ENCODE assay signal across 28 cellular contexts in genomic region chr4:96969456-96969855, GRCh38.
"Had no signal": no experiment of that assay in that cellular context is flagged by ENCODE, and none has a peak within 500 bp of the region (broad histone marks: within the 10 kb centered on the region; RNA-seq: fewer than 3 reads in every experiment).

No MANE protein-coding gene starts in this region.

- H3K4me3 ChIP-seq: neural progenitor cell, ovary, psoas muscle, skin epidermis, smooth muscle cell, spleen, suprapubic skin, testis, tibial artery, transverse colon, upper lobe of right lung, uterus had no signal

- ATAC-seq: natural killer cell; psoas muscle; right cardiac atrium; sciatic nerve; stimulated activated memory B cell treated with anti-CD40 and anti-IgM and Interleukin-4, amounts not matched to agents 10 μg/mL and 1 μg/mL and 100 μg/mL, for 72 hours; stimulated activated naive CD8-positive, alpha-beta T cell treated with anti-CD3 and anti-CD28 coated beads, Interleukin-15, amount 100 ng/mL, for 72 hours; stimulated activated naive CD8-positive, alpha-beta T cell treated with anti-CD3 and anti-CD28 coated beads, Interleukin-15, Interleukin-2, amounts not matched to agents 100 U/mL and 50 U/mL, for 24 hours; upper lobe of right lung had no signal

- DNase-seq: natural killer cell; occipital lobe; ovary; posterior cingulate gyrus; psoas muscle; right cardiac atrium; spleen; stimulated activated CD4-positive, alpha-beta T cell treated with anti-CD3 and anti-CD28 coated beads, Interleukin-12 subunit alpha, Interleukin-12 subunit beta, amount 100 ng/mL, for 4 hours; stimulated activated CD4-positive, alpha-beta T cell treated with anti-CD3 and anti-CD28 coated beads, Interleukin-1b, Interleukin-23, amount 100 ng/mL, for 48 hours; stimulated activated CD4-positive, alpha-beta T cell treated with anti-CD3 and anti-CD28 coated beads, Interleukin-4, amount 100 ng/mL, for 1 hour; stimulated activated CD4-positive, alpha-beta T cell treated with anti-CD3 and anti-CD28 coated beads, Interleukin-4, amount 100 ng/mL, for 4 hours; stimulated activated CD8-positive, alpha-beta memory T cell treated with anti-CD3 and anti-CD28 coated beads, Interleukin-4, amount 100 ng/mL, for 48 hours; stimulated activated naive CD4-positive, alpha-beta T cell; stimulated activated naive CD8-positive, alpha-beta T cell treated with anti-CD3 and anti-CD28 coated beads, Interleukin-15, amount 100 ng/mL, for 72 hours; stimulated activated naive CD8-positive, alpha-beta T cell treated with anti-CD3 and anti-CD28 coated beads, Interleukin-15, Interleukin-2, amounts not matched to agents 100 U/mL and 50 U/mL, for 24 hours; substantia nigra; testis; tibial artery; transverse colon; upper lobe of right lung; uterus had no signal

- H2AFZ ChIP-seq: neural progenitor cell, parathyroid adenoma had no signal

- H3K9ac ChIP-seq: neural progenitor cell, parathyroid adenoma had no signal

- H3K27ac ChIP-seq: neural progenitor cell, ovary, parathyroid adenoma, psoas muscle, skin epidermis, spleen, suprapubic skin, testis, tibial artery, transverse colon, upper lobe of right lung, uterus had no signal

- H3K9me3 ChIP-seq: ovary, psoas muscle, testis, tibial artery, transverse colon, upper lobe of right lung, uterus had no signal

- H3K79me2 ChIP-seq: parathyroid adenoma had no signal

- H3K36me3 ChIP-seq: neural progenitor cell, ovary, spleen, suprapubic skin, tibial artery, transverse colon, upper lobe of right lung, uterus had no signal

- H3K4me2 ChIP-seq: neural progenitor cell, smooth muscle cell had no signal

- H3K27me3 ChIP-seq: neural progenitor cell, ovary, spleen, suprapubic skin, testis, tibial artery, transverse colon, upper lobe of right lung, uterus had no signal

- H3K4me1 ChIP-seq: neural progenitor cell, parathyroid adenoma, psoas muscle, spleen, suprapubic skin, testis, tibial artery, transverse colon, upper lobe of right lung, uterus had no signal
